ENCODE assay signal across 17 cellular contexts in the genomic region with DNA sequence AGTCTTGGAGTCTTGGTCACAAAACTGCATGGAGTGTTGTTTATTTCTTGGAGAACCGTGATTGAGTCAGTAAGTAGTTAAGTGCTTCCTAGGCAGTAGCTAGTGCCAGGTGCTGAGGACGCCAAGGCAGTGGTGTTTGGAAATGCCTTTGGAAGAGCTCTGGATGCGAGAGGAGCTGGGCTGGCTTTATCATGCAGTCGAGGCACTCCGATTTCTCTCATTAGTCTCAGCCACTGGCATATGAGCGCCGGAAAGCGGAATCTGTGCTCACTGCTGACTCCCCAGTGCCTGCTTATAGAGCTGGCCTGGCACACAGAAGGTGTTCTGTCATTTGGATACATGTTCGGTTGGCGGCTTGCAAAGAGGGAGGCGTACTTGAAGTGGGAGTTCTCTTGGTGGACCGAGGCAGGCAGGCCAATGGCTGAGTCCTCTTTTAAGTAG. TPM values are rescaled to one million over a fixed set of nuclear protein-coding genes. Genes with fewer than 3 reads are reported as not detected.
DNase-seq lines count a peak whose midpoint lies in the region; ATAC-seq and TF ChIP-seq lines count a peak whose summit lies in the region.
"Had no signal": no experiment of that assay in that cellular context is flagged by ENCODE, and none has a peak within 500 bp of the region (broad histone marks: within the 10 kb centered on the region; RNA-seq: fewer than 3 reads in every experiment).

No MANE protein-coding gene starts in this region.

- no peak for TF ChIP-seq POLR2A in sigmoid colon (IDR thresholded peaks at IDR 0.05)

- no peak overlapping the region for H3K27ac ChIP-seq in CD4-positive, alpha-beta T cell (ENCODE audit: low read depth, low read length)
- H3K27ac ChIP-seq in sigmoid colon: peak overlapping the region; percentile 47 to 64 (median 56)

- WGBS in sigmoid colon, 2 donors: 72 to 82% methylated on average over 12 of the region's 12 CpGs

- H3K27me3 ChIP-seq in CD4-positive, alpha-beta T cell (ENCODE audit: control insufficient read depth, insufficient read depth, low read length): no peaks in the 10 kb centered on the region
- H3K27me3 ChIP-seq in sigmoid colon: no peaks in the 10 kb centered on the region

- H3K4me1 ChIP-seq in sigmoid colon: peaks cover 0 to 62% (median 46%) of the 10 kb centered on the region in 4 donors
- H3K4me1 ChIP-seq: BE2C had no signal

- DNase-seq in CD4-positive, alpha-beta T cell: no peak
- peak; percentile 65 for DNase-seq in RPMI8226
- DNase-seq in Right ventricle myocardium superior: peak; percentile 64
- peak; percentile 86 for DNase-seq in sigmoid colon
- DNase-seq in DMS53 treated with DMSO at 0.1 percent for 48 hours (lab: John Stamatoyannopoulos, UW; ENCODE audit: unreplicated experiment): no peak
- no peak for DNase-seq in SIG-M5 (lab: John Stamatoyannopoulos, UW)
- DNase-seq in SK-N-DZ (ENCODE audit: low spot score): no peak
- DNase-seq: activated gamma-delta T cell; BE2C; effector memory CD4-positive, alpha-beta T cell; glutamatergic neuron; NCI-H2171; stimulated activated CD4-positive, alpha-beta T cell treated with anti-CD3 and anti-CD28 coated beads, Interleukin-12 subunit alpha, Interleukin-12 subunit beta, amount 100 ng/mL, for 4 hours; SW 1271 had no signal

- no peaks in the 10 kb centered on the region for H3K9me3 Mint-ChIP-seq in CD4-positive, alpha-beta T cell
- H3K9me3 Mint-ChIP-seq: GM23338 had no signal

- H3K36me3 ChIP-seq in sigmoid colon: no peaks in the 10 kb centered on the region
- H3K36me3 ChIP-seq: BE2C had no signal

- POLR2A ChIA-PET in CD4-positive, alpha-beta T cell (lab: Charles Lee): interaction anchor here (1.0 to 1.2 kb wide), 2 partner anchors 47 to 65 kb away, joined by 3 to 4 read pairs; no protein-coding TSS in a partner anchor

- no peak overlapping the region for H3K4me3 ChIP-seq in sigmoid colon
- H3K4me3 ChIP-seq: GM23338 had no signal

- no peak for TF ChIP-seq CTCF in CD4-positive, alpha-beta T cell (IDR thresholded peaks at IDR 0.05)
- no peak for TF ChIP-seq CTCF in sigmoid colon (IDR thresholded peaks at IDR 0.05)

- H3K4me3 Mint-ChIP-seq in CD4-positive, alpha-beta T cell: peak overlapping the region; percentile 76
- H3K4me3 Mint-ChIP-seq: GM23338 had no signal

- TF ChIP-seq EP300 in sigmoid colon (IDR thresholded peaks at IDR 0.05): no peak

- CTCF ChIA-PET in CD4-positive, alpha-beta T cell (lab: Charles Lee): interaction anchor here (1.1 to 5.2 kb wide), 2 partner anchors 8 to 65 kb away, joined by 5 to 30 read pairs; no protein-coding TSS in a partner anchor

- no peaks in the 10 kb centered on the region for H3K9me3 ChIP-seq in CD4-positive, alpha-beta T cell (ENCODE audit: control insufficient read depth, low read length)
- H3K9me3 ChIP-seq in sigmoid colon: no peaks in the 10 kb centered on the region
- H3K9me3 ChIP-seq: BE2C had no signal

- ATAC-seq in CD4-positive, alpha-beta T cell (ENCODE audit: poor library complexity): no peak
- ATAC-seq in Right ventricle myocardium superior (ENCODE audit: poor library complexity): peak; percentile 24
- ATAC-seq in GM19324 (IDR thresholded peaks at IDR 0.05; ENCODE audit: low FRiP score, unreplicated experiment): no peak
- ATAC-seq: GM23338 had no signal

- intact Hi-C loops in CD4-positive, alpha-beta T cell (cut with DNase I, micrococcal nuclease): loop anchor here in 1 of 2 experiments (2.0 to 10.0 kb wide), 8 partner anchors 47 to 1535 kb away; a partner anchor contains a TSS
- intact Hi-C loops in Right ventricle myocardium superior (cut with DNase I): loop anchor here (5.0 to 10.0 kb wide), 2 partner anchors 75 to 148 kb away; no protein-coding TSS in a partner anchor
- intact Hi-C loops in sigmoid colon (cut with DNase I): loop anchor here (10.0 kb wide), 3 partner anchors 215 to 485 kb away; a partner anchor contains a TSS

- H3K27ac Mint-ChIP-seq in CD4-positive, alpha-beta T cell: no peak overlapping the region
- H3K27ac Mint-ChIP-seq: brain, GM23338 had no signal

- H3K27me3 Mint-ChIP-seq in CD4-positive, alpha-beta T cell: no peaks in the 10 kb centered on the region

- H3K36me3 Mint-ChIP-seq in CD4-positive, alpha-beta T cell (ENCODE audit: low read depth): peaks cover 62% of the 10 kb centered on the region
- H3K36me3 Mint-ChIP-seq: brain had no signal

- H3K4me1 Mint-ChIP-seq in CD4-positive, alpha-beta T cell (ENCODE audit: low read depth): peaks cover 79% of the 10 kb centered on the region

RNA-seq across cellular contexts. Expression of a gene that starts 3.6 kb away (rescaled TPM):
- total RNA-seq in CD4-positive, alpha-beta T cell: 100 to 1,000 TPM; 122 to 123 TPM
- total RNA-seq in Right ventricle myocardium superior (18.7 TPM), sigmoid colon (1 to 10 TPM; 2.8 to 7.1 (median 5.1) TPM)
- polyA plus RNA-seq in sigmoid colon: 10 to 100 TPM in 1 of 3 donors, 1 to 10 TPM in 2; 4.2 to 10.3 (median 9.9) TPM
- polyA plus RNA-seq in SK-N-DZ (2014; cell fraction: cytosol; rRNA removed): not detected in 2 replicates
- polyA plus RNA-seq in SK-N-DZ (2014; cell fraction: nucleus; rRNA removed): not detected in 2 replicates

Comparison
In these comparisons a context has a peak if more than half of its experiments do, and no peak if none do; other contexts are left out.
1. DNase-seq: peak in RPMI8226 (single experiment), Right ventricle myocardium superior (single experiment) and sigmoid colon (single experiment); none in CD4-positive, alpha-beta T cell (0 of 10), DMS53 treated with DMSO at 0.1 percent for 48 hours (single experiment), SIG-M5 (single experiment) and SK-N-DZ (single experiment).